20 cellular contexts compared by ENCODE assay signal in the genomic region with DNA sequence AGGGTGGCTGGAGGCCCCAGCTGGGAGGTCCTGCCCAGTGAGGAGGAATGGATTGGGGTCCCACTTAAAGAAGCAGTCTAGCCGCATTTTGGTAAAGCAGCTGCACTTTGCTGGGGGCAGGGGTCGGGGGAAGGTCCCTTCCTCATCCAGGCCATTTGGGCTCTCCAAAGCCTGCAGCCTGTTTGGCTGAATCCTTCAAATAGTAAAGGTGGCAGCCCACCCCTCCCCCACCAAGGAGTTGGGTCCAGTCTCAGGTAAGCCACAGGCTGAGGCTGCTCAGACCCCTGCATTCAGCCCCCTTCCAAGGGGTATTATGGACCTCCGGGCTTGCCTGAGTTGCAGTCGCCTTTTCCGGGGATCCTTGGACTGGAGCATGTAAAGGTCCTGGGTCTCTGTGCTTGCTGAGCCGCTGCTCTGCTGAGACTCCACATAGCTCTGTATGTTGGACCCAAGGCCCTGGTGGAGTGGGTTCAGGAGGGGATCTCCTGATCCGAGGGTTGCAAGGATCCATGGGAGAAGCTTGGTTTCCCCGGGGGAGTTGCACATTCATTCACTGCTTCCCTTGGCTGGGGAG.
A peak's percentile ranks its signal among the peaks of the same experiment; 100 is the strongest.
DNase-seq lines count a peak whose midpoint lies in the region; ATAC-seq, FAIRE-seq and TF ChIP-seq lines count a peak whose summit lies in the region.
"Had no signal": no experiment of that assay in that cellular context is flagged by ENCODE, and none has a peak within 500 bp of the region (broad histone marks: within the 10 kb centered on the region; RNA-seq: fewer than 3 reads in every experiment).

No MANE protein-coding gene starts in this region.

- H3K27ac Mint-ChIP-seq in chondrocyte (ENCODE audit: unreplicated experiment) (no peak overlapping the region), WTC11 (no peak overlapping the region)
- H3K27ac Mint-ChIP-seq: CD4-positive, alpha-beta T cell; H9 had no signal

- no peaks in the 10 kb centered on the region for H3K27me3 Mint-ChIP-seq in chondrocyte (ENCODE audit: low read depth)
- peaks cover 5% of the 10 kb centered on the region; the same call in 1 of the 2 replicates for H3K27me3 Mint-ChIP-seq in WTC11 (ENCODE audit: low read depth)
- H3K27me3 Mint-ChIP-seq: CD4-positive, alpha-beta T cell had no signal

- DNase-seq in chondrocyte (ENCODE audit: low spot score): peak; percentile 68
- peak; percentile 51 for DNase-seq in kidney
- DNase-seq in sigmoid colon: peak; percentile 57
- DNase-seq in aorta: peak in 1 of 2 donors; percentile 27
- no peak for DNase-seq in AG08395 (ENCODE audit: low spot score)
- DNase-seq in stimulated activated CD4-positive, alpha-beta T cell treated with anti-CD3 and anti-CD28 coated beads, Interleukin-12 subunit alpha, Interleukin-12 subunit beta, amount 100 ng/mL, for 4 hours: no peak
- DNase-seq in WTC11 (ENCODE audit: low spot score): no peak
- DNase-seq: ACHN; AML-193; Caco-2; CD4-positive, alpha-beta T cell; H9 had no signal

- POLR2A ChIA-PET in WTC11 (lab: Charles Lee): no interaction called here

- H3K9ac ChIP-seq in kidney (ENCODE audit: low read length in 2 of 2): no peak overlapping the region

- no peak overlapping the region for H3K4me3 ChIP-seq in kidney (ENCODE audit: low read length in 2 of 2)
- no peak overlapping the region for H3K4me3 ChIP-seq in sigmoid colon
- no peak overlapping the region for H3K4me3 ChIP-seq in aorta (ENCODE audit: low read length in 2 of 2)

- H3K27ac ChIP-seq in kidney (ENCODE audit: low read depth in 2 of 2, low read length in 2 of 2): no peak overlapping the region
- H3K27ac ChIP-seq in sigmoid colon: no peak overlapping the region
- no peak overlapping the region for H3K27ac ChIP-seq in aorta (ENCODE audit: low read depth in 1 of 2, low read length in 2 of 2)
- H3K27ac ChIP-seq: C4-2B had no signal

- H3K4me1 Mint-ChIP-seq in chondrocyte (ENCODE audit: low read depth): no peaks in the 10 kb centered on the region
- no peaks in the 10 kb centered on the region for H3K4me1 Mint-ChIP-seq in WTC11
- H3K4me1 Mint-ChIP-seq: H9 had no signal

- H3K27me3 ChIP-seq in sigmoid colon (no peaks in the 10 kb centered on the region), aorta (ENCODE audit: control insufficient read depth in 1 of 2, insufficient read depth in 2 of 2, low read length in 1 of 2) (no peaks in the 10 kb centered on the region)

- TF ChIP-seq POLR2A in sigmoid colon (IDR thresholded peaks at IDR 0.05): no peak

- no peak for TF ChIP-seq EP300 in sigmoid colon (IDR thresholded peaks at IDR 0.05)

- TF ChIP-seq CTCF in chondrocyte (IDR thresholded peaks at IDR 0.05) (no peak), kidney (IDR thresholded peaks at IDR 0.05; ENCODE audit: borderline replicate concordance, extremely low read depth, insufficient read depth) (no peak), sigmoid colon (IDR thresholded peaks at IDR 0.05) (no peak), WTC11 (IDR thresholded peaks at IDR 0.05) (no peak)

- H3K4me3 Mint-ChIP-seq in chondrocyte (ENCODE audit: unreplicated experiment): no peak overlapping the region
- H3K4me3 Mint-ChIP-seq in WTC11: no peak overlapping the region
- H3K4me3 Mint-ChIP-seq: CD4-positive, alpha-beta T cell; H9 had no signal

- intact Hi-C loops in kidney (cut with DNase I): no loop called here
- intact Hi-C loops in sigmoid colon (cut with DNase I): no loop called here
- intact Hi-C loops in aorta (cut with DNase I): no loop called here

- ATAC-seq in aorta (ENCODE audit: low FRiP score) (peak; percentile 56), WTC11 (no peak)

- CTCF ChIA-PET in WTC11 (lab: Charles Lee): no interaction called here

- H3K9me3 ChIP-seq in kidney (ENCODE audit: control insufficient read depth in 1 of 2, low read length in 2 of 2) (peaks cover 3% of the 10 kb centered on the region in 2 donors), sigmoid colon (no peaks in the 10 kb centered on the region), aorta (ENCODE audit: control insufficient read depth, low read length) (no peaks in the 10 kb centered on the region)
- H3K9me3 ChIP-seq: Caco-2 had no signal

- H3K36me3 ChIP-seq in kidney (ENCODE audit: control insufficient read depth in 1 of 2, insufficient read depth in 2 of 2, low read length in 2 of 2) (no peaks in the 10 kb centered on the region), sigmoid colon (no peaks in the 10 kb centered on the region), aorta (ENCODE audit: control insufficient read depth in 1 of 2, insufficient read depth in 2 of 2, low read length in 1 of 2) (no peaks in the 10 kb centered on the region)

- FAIRE-seq in kidney (lab: Jason Lieb, UNC): no peak
- FAIRE-seq: A204.1, D721Med, G401.6, GM12891, GM19239, H1, HTR-8/SVneo had no signal

- H3K9me3 Mint-ChIP-seq in chondrocyte (ENCODE audit: low read depth) (peaks cover 27% of the 10 kb centered on the region), WTC11 (peaks cover 46% of the 10 kb centered on the region)

- H3K4me1 ChIP-seq in kidney (ENCODE audit: control insufficient read depth in 1 of 2, insufficient read depth in 1 of 2, low read depth in 1 of 2, low read length in 2 of 2) (no peaks in the 10 kb centered on the region), sigmoid colon (no peaks in the 10 kb centered on the region), aorta (ENCODE audit: control insufficient read depth in 1 of 2, insufficient read depth in 2 of 2, low read length in 2 of 2) (no peaks in the 10 kb centered on the region)
- H3K4me1 ChIP-seq: Caco-2 had no signal

- 95% methylated on average over 8 of the region's 8 CpGs for WGBS in sigmoid colon, 2 donors
- 93% methylated on average over 8 of the region's 8 CpGs for WGBS in aorta, 2 donors

- H3K36me3 Mint-ChIP-seq in chondrocyte (ENCODE audit: low read depth): peaks cover 2% of the 10 kb centered on the region
- peaks cover 37% of the 10 kb centered on the region for H3K36me3 Mint-ChIP-seq in WTC11

TF ChIP-seq in WTC11, 78 proteins besides CTCF, POLR2A, EP300 and RAD21 (continues in another document):
- TF ChIP-seq PRRX2 (CRISPR knock-in tag; IDR thresholded peaks at IDR 0.05) (no peak), ESRRA (CRISPR knock-in tag; IDR thresholded peaks at IDR 0.05; ENCODE audit: borderline replicate concordance) (no peak), ETV6 (CRISPR knock-in tag; IDR thresholded peaks at IDR 0.05) (no peak), OVOL2 (CRISPR knock-in tag; IDR thresholded peaks at IDR 0.05; ENCODE audit: borderline replicate concordance) (no peak), FOXJ3 (CRISPR knock-in tag; IDR thresholded peaks at IDR 0.05; ENCODE audit: borderline replicate concordance) (no peak), NFATC4 (CRISPR knock-in tag; IDR thresholded peaks at IDR 0.05) (no peak), NR2C2 (CRISPR knock-in tag; IDR thresholded peaks at IDR 0.05) (no peak)
- TF ChIP-seq, protein P1, sequence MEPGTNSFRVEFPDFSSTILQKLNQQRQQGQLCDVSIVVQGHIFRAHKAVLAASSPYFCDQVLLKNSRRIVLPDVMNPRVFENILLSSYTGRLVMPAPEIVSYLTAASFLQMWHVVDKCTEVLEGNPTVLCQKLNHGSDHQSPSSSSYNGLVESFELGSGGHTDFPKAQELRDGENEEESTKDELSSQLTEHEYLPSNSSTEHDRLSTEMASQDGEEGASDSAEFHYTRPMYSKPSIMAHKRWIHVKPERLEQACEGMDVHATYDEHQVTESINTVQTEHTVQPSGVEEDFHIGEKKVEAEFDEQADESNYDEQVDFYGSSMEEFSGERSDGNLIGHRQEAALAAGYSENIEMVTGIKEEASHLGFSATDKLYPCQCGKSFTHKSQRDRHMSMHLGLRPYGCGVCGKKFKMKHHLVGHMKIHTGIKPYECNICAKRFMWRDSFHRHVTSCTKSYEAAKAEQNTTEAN (CRISPR knock-in tag; IDR thresholded peaks at IDR 0.05): no peak
- TF ChIP-seq, protein P2, sequence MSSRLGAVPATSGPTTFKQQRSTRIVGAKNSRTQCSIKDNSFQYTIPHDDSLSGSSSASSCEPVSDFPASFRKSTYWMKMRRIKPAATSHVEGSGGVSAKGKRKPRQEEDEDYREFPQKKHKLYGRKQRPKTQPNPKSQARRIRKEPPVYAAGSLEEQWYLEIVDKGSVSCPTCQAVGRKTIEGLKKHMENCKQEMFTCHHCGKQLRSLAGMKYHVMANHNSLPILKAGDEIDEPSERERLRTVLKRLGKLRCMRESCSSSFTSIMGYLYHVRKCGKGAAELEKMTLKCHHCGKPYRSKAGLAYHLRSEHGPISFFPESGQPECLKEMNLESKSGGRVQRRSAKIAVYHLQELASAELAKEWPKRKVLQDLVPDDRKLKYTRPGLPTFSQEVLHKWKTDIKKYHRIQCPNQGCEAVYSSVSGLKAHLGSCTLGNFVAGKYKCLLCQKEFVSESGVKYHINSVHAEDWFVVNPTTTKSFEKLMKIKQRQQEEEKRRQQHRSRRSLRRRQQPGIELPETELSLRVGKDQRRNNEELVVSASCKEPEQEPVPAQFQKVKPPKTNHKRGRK (CRISPR knock-in tag; IDR thresholded peaks at IDR 0.05; ENCODE audit: borderline replicate concordance): no peak
- TF ChIP-seq, protein P3, sequence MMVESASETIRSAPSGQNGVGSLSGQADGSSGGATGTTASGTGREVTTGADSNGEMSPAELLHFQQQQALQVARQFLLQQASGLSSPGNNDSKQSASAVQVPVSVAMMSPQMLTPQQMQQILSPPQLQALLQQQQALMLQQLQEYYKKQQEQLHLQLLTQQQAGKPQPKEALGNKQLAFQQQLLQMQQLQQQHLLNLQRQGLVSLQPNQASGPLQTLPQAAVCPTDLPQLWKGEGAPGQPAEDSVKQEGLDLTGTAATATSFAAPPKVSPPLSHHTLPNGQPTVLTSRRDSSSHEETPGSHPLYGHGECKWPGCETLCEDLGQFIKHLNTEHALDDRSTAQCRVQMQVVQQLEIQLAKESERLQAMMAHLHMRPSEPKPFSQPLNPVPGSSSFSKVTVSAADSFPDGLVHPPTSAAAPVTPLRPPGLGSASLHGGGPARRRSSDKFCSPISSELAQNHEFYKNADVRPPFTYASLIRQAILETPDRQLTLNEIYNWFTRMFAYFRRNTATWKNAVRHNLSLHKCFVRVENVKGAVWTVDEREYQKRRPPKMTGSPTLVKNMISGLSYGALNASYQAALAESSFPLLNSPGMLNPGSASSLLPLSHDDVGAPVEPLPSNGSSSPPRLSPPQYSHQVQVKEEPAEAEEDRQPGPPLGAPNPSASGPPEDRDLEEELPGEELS (CRISPR knock-in tag; IDR thresholded peaks at IDR 0.05): no peak
- TF ChIP-seq, protein P4, sequence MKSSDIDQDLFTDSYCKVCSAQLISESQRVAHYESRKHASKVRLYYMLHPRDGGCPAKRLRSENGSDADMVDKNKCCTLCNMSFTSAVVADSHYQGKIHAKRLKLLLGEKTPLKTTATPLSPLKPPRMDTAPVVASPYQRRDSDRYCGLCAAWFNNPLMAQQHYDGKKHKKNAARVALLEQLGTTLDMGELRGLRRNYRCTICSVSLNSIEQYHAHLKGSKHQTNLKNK (CRISPR knock-in tag; IDR thresholded peaks at IDR 0.05): no peak

Comparison
In these comparisons a context has a peak if more than half of its experiments do, and no peak if none do; other contexts are left out.
1. DNase-seq: peak in chondrocyte (single experiment), kidney (single experiment) and sigmoid colon (single experiment); none in AG08395 (single experiment), stimulated activated CD4-positive, alpha-beta T cell treated with anti-CD3 and anti-CD28 coated beads, Interleukin-12 subunit alpha, Interleukin-12 subunit beta, amount 100 ng/mL, for 4 hours (single experiment) and WTC11 (single experiment).